ENCODE assay signal across 1 cellular context in the genomic region with DNA sequence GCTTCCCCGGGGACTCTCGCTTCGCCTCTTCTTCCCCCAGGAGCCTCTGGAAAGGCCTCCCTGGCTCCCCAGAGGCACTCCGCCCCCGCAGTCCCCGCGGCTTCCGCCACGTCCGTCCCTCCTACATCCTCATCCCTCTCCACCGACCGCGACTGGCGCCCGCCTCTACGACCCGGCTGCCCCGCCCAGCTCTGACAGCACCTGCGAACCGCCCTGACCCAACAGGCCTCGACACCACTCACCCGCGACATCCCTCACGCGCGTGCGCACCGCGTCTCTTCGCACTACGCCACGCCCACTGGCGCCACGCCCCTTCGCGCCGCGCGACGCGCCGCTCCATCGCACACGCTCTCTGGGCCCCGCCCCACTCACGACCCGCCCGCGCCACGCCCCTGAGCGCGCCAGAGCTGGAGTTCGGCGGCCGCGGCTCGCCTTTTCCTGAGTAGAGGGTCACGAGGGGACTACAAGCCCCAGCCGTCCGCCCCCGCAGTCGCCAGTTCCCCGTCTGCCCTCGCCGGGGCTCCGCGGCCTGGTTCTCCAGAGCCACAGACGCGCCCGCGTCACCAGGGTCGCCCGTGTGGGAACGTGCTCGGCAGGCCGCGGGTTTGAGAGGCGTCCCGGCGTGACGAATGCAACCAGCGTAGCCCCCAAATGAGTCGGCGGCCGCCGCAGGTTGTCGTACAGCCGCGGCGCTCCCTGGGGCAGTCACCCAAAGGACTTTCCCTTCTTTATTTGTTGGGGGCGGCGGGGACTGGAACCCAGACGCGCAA.
TF ChIP-seq lines count a peak whose summit lies in the region.

No MANE protein-coding gene starts in this region.

TF ChIP-seq in HepG2, 621 proteins besides CTCF, POLR2A, EP300 and RAD21 (continued from another document and continues in another):
- TF ChIP-seq, protein P1, sequence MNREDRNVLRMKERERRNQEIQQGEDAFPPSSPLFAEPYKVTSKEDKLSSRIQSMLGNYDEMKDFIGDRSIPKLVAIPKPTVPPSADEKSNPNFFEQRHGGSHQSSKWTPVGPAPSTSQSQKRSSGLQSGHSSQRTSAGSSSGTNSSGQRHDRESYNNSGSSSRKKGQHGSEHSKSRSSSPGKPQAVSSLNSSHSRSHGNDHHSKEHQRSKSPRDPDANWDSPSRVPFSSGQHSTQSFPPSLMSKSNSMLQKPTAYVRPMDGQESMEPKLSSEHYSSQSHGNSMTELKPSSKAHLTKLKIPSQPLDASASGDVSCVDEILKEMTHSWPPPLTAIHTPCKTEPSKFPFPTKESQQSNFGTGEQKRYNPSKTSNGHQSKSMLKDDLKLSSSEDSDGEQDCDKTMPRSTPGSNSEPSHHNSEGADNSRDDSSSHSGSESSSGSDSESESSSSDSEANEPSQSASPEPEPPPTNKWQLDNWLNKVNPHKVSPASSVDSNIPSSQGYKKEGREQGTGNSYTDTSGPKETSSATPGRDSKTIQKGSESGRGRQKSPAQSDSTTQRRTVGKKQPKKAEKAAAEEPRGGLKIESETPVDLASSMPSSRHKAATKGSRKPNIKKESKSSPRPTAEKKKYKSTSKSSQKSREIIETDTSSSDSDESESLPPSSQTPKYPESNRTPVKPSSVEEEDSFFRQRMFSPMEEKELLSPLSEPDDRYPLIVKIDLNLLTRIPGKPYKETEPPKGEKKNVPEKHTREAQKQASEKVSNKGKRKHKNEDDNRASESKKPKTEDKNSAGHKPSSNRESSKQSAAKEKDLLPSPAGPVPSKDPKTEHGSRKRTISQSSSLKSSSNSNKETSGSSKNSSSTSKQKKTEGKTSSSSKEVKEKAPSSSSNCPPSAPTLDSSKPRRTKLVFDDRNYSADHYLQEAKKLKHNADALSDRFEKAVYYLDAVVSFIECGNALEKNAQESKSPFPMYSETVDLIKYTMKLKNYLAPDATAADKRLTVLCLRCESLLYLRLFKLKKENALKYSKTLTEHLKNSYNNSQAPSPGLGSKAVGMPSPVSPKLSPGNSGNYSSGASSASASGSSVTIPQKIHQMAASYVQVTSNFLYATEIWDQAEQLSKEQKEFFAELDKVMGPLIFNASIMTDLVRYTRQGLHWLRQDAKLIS (CRISPR knock-in tag; IDR thresholded peaks at IDR 0.05): 0 out of 2 replicates have a peak, but pooled peaks have one; percentile 25
- TF ChIP-seq, protein P2, sequence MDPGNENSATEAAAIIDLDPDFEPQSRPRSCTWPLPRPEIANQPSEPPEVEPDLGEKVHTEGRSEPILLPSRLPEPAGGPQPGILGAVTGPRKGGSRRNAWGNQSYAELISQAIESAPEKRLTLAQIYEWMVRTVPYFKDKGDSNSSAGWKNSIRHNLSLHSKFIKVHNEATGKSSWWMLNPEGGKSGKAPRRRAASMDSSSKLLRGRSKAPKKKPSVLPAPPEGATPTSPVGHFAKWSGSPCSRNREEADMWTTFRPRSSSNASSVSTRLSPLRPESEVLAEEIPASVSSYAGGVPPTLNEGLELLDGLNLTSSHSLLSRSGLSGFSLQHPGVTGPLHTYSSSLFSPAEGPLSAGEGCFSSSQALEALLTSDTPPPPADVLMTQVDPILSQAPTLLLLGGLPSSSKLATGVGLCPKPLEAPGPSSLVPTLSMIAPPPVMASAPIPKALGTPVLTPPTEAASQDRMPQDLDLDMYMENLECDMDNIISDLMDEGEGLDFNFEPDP (CRISPR knock-in tag; conservative IDR thresholded peaks at IDR 0.05): no peak
- TF ChIP-seq, protein P3, sequence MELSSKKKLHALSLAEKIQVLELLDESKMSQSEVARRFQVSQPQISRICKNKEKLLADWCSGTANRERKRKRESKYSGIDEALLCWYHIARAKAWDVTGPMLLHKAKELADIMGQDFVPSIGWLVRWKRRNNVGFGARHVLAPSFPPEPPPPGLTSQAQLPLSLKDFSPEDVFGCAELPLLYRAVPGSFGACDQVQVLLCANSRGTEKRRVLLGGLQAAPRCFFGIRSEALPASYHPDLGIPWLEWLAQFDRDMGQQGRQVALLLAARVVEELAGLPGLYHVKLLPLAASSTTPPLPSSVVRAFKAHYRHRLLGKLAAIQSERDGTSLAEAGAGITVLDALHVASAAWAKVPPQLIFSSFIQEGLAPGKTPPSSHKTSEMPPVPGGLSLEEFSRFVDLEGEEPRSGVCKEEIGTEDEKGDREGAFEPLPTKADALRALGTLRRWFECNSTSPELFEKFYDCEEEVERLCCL (CRISPR knock-in tag; IDR thresholded peaks at IDR 0.05; ENCODE audit: borderline replicate concordance): no peak
- TF ChIP-seq ZNF761 (CRISPR knock-in tag; conservative IDR thresholded peaks at IDR 0.05) (peak; percentile 96), ZBTB1 (CRISPR knock-in tag; IDR thresholded peaks at IDR 0.05; ENCODE audit: borderline replicate concordance) (no peak), ZNF616 (CRISPR knock-in tag; IDR thresholded peaks at IDR 0.05; ENCODE audit: low read depth) (peak; percentile 87), HOXD1 (CRISPR knock-in tag; IDR thresholded peaks at IDR 0.05) (peak; percentile 83), SMAD9 (CRISPR knock-in tag; IDR thresholded peaks at IDR 0.05) (no peak), ZNF260 (CRISPR knock-in tag; IDR thresholded peaks at IDR 0.05; ENCODE audit: borderline replicate concordance, low read depth) (peak; percentile 60; the same call in 1 of the 2 replicates), ZFP41 (CRISPR knock-in tag; IDR thresholded peaks at IDR 0.05; ENCODE audit: borderline replicate concordance) (0 out of 2 replicates have a peak, but pooled peaks have one; percentile 16), ZFP1 (CRISPR knock-in tag; IDR thresholded peaks at IDR 0.05) (0 out of 2 replicates have a peak, but pooled peaks have one; percentile 3), PRMT3 (CRISPR knock-in tag; IDR thresholded peaks at IDR 0.05; ENCODE audit: borderline replicate concordance, low read depth) (peak; percentile 76), KDM3A (CRISPR knock-in tag; IDR thresholded peaks at IDR 0.05; ENCODE audit: low read depth) (no peak; the same call in 1 of the 2 replicates), FOXP1 (IDR thresholded peaks at IDR 0.05) (no peak), FOXP1 (CRISPR knock-in tag; IDR thresholded peaks at IDR 0.05) (0 out of 2 replicates have a peak, but pooled peaks have one; percentile 4), TMF1 (CRISPR knock-in tag; IDR thresholded peaks at IDR 0.05; ENCODE audit: low read depth) (peak; percentile 97), KDM1A (CRISPR knock-in tag; IDR thresholded peaks at IDR 0.05) (peak; percentile 51; the same call in 1 of the 2 replicates), CC2D1A (CRISPR knock-in tag; IDR thresholded peaks at IDR 0.05) (no peak), IRF2 (CRISPR knock-in tag; IDR thresholded peaks at IDR 0.05) (peak; percentile 41), POLR2G (IDR thresholded peaks at IDR 0.05; ENCODE audit: low read depth, low read length) (peak; percentile 86), NFE2 (CRISPR knock-in tag; IDR thresholded peaks at IDR 0.05) (no peak), ZMAT3 (CRISPR knock-in tag; conservative IDR thresholded peaks at IDR 0.05) (peak; percentile 99), ZNF556 (CRISPR knock-in tag; IDR thresholded peaks at IDR 0.05; ENCODE audit: borderline replicate concordance) (peak; percentile 81)
- TF ChIP-seq, protein P4, sequence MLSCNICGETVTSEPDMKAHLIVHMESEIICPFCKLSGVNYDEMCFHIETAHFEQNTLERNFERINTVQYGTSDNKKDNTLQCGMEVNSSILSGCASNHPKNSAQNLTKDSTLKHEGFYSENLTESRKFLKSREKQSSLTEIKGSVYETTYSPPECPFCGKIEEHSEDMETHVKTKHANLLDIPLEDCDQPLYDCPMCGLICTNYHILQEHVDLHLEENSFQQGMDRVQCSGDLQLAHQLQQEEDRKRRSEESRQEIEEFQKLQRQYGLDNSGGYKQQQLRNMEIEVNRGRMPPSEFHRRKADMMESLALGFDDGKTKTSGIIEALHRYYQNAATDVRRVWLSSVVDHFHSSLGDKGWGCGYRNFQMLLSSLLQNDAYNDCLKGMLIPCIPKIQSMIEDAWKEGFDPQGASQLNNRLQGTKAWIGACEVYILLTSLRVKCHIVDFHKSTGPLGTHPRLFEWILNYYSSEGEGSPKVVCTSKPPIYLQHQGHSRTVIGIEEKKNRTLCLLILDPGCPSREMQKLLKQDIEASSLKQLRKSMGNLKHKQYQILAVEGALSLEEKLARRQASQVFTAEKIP (CRISPR knock-in tag; IDR thresholded peaks at IDR 0.05; ENCODE audit: borderline replicate concordance): no peak
- TF ChIP-seq, protein P5, sequence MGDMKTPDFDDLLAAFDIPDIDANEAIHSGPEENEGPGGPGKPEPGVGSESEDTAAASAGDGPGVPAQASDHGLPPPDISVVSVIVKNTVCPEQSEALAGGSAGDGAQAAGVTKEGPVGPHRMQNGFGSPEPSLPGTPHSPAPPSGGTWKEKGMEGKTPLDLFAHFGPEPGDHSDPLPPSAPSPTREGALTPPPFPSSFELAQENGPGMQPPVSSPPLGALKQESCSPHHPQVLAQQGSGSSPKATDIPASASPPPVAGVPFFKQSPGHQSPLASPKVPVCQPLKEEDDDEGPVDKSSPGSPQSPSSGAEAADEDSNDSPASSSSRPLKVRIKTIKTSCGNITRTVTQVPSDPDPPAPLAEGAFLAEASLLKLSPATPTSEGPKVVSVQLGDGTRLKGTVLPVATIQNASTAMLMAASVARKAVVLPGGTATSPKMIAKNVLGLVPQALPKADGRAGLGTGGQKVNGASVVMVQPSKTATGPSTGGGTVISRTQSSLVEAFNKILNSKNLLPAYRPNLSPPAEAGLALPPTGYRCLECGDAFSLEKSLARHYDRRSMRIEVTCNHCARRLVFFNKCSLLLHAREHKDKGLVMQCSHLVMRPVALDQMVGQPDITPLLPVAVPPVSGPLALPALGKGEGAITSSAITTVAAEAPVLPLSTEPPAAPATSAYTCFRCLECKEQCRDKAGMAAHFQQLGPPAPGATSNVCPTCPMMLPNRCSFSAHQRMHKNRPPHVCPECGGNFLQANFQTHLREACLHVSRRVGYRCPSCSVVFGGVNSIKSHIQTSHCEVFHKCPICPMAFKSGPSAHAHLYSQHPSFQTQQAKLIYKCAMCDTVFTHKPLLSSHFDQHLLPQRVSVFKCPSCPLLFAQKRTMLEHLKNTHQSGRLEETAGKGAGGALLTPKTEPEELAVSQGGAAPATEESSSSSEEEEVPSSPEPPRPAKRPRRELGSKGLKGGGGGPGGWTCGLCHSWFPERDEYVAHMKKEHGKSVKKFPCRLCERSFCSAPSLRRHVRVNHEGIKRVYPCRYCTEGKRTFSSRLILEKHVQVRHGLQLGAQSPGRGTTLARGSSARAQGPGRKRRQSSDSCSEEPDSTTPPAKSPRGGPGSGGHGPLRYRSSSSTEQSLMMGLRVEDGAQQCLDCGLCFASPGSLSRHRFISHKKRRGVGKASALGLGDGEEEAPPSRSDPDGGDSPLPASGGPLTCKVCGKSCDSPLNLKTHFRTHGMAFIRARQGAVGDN (CRISPR knock-in tag; IDR thresholded peaks at IDR 0.05): peak; percentile 99
- TF ChIP-seq, protein P6, sequence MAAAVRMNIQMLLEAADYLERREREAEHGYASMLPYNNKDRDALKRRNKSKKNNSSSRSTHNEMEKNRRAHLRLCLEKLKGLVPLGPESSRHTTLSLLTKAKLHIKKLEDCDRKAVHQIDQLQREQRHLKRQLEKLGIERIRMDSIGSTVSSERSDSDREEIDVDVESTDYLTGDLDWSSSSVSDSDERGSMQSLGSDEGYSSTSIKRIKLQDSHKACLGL (CRISPR knock-in tag; IDR thresholded peaks at IDR 0.05): peak; percentile 93
- TF ChIP-seq, protein P7, sequence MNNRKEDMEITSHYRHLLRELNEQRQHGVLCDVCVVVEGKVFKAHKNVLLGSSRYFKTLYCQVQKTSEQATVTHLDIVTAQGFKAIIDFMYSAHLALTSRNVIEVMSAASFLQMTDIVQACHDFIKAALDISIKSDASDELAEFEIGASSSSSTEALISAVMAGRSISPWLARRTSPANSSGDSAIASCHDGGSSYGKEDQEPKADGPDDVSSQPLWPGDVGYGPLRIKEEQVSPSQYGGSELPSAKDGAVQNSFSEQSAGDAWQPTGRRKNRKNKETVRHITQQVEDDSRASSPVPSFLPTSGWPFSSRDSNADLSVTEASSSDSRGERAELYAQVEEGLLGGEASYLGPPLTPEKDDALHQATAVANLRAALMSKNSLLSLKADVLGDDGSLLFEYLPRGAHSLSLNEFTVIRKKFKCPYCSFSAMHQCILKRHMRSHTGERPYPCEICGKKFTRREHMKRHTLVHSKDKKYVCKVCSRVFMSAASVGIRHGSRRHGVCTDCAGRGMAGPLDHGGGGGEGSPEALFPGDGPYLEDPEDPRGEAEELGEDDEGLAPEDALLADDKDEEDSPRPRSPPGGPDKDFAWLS (CRISPR knock-in tag; IDR thresholded peaks at IDR 0.05; ENCODE audit: borderline replicate concordance): no peak; the same call in 1 of the 2 replicates
- TF ChIP-seq, protein P8, sequence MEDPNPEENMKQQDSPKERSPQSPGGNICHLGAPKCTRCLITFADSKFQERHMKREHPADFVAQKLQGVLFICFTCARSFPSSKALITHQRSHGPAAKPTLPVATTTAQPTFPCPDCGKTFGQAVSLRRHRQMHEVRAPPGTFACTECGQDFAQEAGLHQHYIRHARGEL (CRISPR knock-in tag; IDR thresholded peaks at IDR 0.05): peak; percentile 72; the same call in 1 of the 2 replicates
- TF ChIP-seq, protein P9, sequence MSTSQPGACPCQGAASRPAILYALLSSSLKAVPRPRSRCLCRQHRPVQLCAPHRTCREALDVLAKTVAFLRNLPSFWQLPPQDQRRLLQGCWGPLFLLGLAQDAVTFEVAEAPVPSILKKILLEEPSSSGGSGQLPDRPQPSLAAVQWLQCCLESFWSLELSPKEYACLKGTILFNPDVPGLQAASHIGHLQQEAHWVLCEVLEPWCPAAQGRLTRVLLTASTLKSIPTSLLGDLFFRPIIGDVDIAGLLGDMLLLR (CRISPR knock-in tag; IDR thresholded peaks at IDR 0.05): peak; percentile 93
- TF ChIP-seq, protein P10, sequence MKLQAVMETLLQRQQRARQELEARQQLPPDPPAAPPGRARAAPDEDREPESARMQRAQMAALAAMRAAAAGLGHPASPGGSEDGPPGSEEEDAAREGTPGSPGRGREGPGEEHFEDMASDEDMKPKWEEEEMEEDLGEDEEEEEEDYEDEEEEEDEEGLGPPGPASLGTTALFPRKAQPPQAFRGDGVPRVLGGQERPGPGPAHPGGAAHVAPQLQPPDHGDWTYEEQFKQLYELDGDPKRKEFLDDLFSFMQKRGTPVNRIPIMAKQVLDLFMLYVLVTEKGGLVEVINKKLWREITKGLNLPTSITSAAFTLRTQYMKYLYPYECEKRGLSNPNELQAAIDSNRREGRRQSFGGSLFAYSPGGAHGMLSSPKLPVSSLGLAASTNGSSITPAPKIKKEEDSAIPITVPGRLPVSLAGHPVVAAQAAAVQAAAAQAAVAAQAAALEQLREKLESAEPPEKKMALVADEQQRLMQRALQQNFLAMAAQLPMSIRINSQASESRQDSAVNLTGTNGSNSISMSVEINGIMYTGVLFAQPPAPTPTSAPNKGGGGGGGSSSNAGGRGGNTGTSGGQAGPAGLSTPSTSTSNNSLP (IDR thresholded peaks at IDR 0.05; ENCODE audit: low read depth, low read length): 0 out of 2 replicates have a peak, but pooled peaks have one; percentile 5
- TF ChIP-seq, protein P11, sequence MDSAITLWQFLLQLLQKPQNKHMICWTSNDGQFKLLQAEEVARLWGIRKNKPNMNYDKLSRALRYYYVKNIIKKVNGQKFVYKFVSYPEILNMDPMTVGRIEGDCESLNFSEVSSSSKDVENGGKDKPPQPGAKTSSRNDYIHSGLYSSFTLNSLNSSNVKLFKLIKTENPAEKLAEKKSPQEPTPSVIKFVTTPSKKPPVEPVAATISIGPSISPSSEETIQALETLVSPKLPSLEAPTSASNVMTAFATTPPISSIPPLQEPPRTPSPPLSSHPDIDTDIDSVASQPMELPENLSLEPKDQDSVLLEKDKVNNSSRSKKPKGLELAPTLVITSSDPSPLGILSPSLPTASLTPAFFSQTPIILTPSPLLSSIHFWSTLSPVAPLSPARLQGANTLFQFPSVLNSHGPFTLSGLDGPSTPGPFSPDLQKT (CRISPR knock-in tag; IDR thresholded peaks at IDR 0.05; ENCODE audit: borderline replicate concordance): no peak
